In the genomic region with DNA sequence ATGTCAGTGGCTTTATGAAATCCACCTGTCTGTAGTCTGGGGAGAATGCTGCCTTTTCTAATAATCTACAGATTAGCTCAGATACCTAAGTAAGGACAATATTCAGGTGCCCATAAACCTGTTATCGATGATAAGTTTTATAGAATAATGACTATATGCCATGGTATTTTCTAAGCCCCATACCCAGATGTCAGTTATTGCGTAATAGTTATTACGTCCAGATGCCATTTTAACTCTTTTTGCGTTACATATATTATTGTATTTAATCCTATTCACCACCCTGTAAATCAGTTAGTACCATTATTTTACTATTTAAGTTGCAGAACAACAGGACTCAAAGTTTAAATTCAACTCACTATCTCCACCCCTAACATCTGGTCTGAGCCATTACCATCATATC, we compare ENCODE assay signal across 22 cellular contexts.
A peak's percentile ranks its signal among the peaks of the same experiment; 100 is the strongest.
DNase-seq lines count a peak whose midpoint lies in the region; ATAC-seq, FAIRE-seq and TF ChIP-seq lines count a peak whose summit lies in the region.
"Had no signal": no experiment of that assay in that cellular context is flagged by ENCODE, and none has a peak within 500 bp of the region (broad histone marks: within the 10 kb centered on the region; RNA-seq: fewer than 3 reads in every experiment).

No MANE protein-coding gene starts in this region.

- H3K4me3 ChIP-seq in HepG2 (replicated peaks in 1 of 3; ENCODE audit: insufficient read depth in 1 of 3, low read depth in 2 of 3, low read length in 3 of 3) (no peak overlapping the region), right lobe of liver (no peak overlapping the region)
- H3K4me3 ChIP-seq: BLaER1 had no signal

- TF ChIP-seq EP300 in HepG2 (IDR thresholded peaks at IDR 0.05; ENCODE audit: low read depth in 2 of 2, low read length in 2 of 2): no peak
- no peak for TF ChIP-seq EP300 in HepG2 (CRISPR knock-in tag; IDR thresholded peaks at IDR 0.05; ENCODE audit: borderline replicate concordance)
- no peak for TF ChIP-seq EP300 in Ishikawa (IDR thresholded peaks at IDR 0.05; ENCODE audit: borderline replicate concordance)

- no peak for FAIRE-seq in HepG2 (lab: Jason Lieb, UNC)
- FAIRE-seq: GM12891, GM19239 had no signal

- in situ Hi-C loops in HepG2 (cut with HindIII; ENCODE audit: extremely low pct_ligation_motif_present, low pct_unique_long_range_greater_than_20kb): no loop called here

- no peaks in the 10 kb centered on the region for H4K20me1 ChIP-seq in HepG2 (ENCODE audit: insufficient read depth, low read length)
- H4K20me1 ChIP-seq: BLaER1 had no signal

- H3K27ac Mint-ChIP-seq in activated T-cell treated with anti-CD3 and anti-CD28 coated beads, Interleukin-2, amount 50 U/mL, for 24 hours: no peak overlapping the region
- H3K27ac Mint-ChIP-seq: CD14-positive monocyte; CD4-positive, alpha-beta memory T cell; CD4-positive, CD25-positive, alpha-beta regulatory T cell; CD8-positive, alpha-beta memory T cell had no signal

- TF ChIP-seq POLR2A in HepG2 (IDR thresholded peaks at IDR 0.05; ENCODE audit: insufficient read depth in 1 of 2, low read depth in 2 of 2, low read length in 2 of 2): no peak
- TF ChIP-seq POLR2A in right lobe of liver (IDR thresholded peaks at IDR 0.05): no peak

- H3K36me3 ChIP-seq in HepG2 (replicated peaks in 1 of 2; ENCODE audit: control insufficient read depth in 1 of 2, insufficient read depth in 2 of 2, low read length in 2 of 2): no peaks in the 10 kb centered on the region
- no peaks in the 10 kb centered on the region for H3K36me3 ChIP-seq in right lobe of liver
- H3K36me3 ChIP-seq: BE2C, BLaER1 had no signal

- POLR2A ChIA-PET in HepG2 (lab: Yijun Ruan, JAX): no interaction called here

- WGBS in HepG2 (ENCODE audit: low lambda C conversion rate): 45% methylated on average over 4 of the region's 4 CpGs
- WGBS in right lobe of liver (ENCODE audit: insufficient coverage, low coverage, low lambda C conversion rate, missing lambda C conversion rate): 49% methylated on average over 4 of the region's 4 CpGs

- TF ChIP-seq CTCF in HepG2 (CRISPR knock-in tag; IDR thresholded peaks at IDR 0.05): no peak
- TF ChIP-seq CTCF in right lobe of liver (IDR thresholded peaks at IDR 0.05): no peak

- CTCF ChIA-PET in HepG2 (lab: Yijun Ruan, JAX; ENCODE audit: low intra/inter-chr PET ratio, low total read pairs): no interaction called here

- no peaks in the 10 kb centered on the region for H3K36me3 Mint-ChIP-seq in activated T-cell treated with anti-CD3 and anti-CD28 coated beads, Interleukin-2, amount 50 U/mL, for 24 hours (ENCODE audit: low read depth)
- H3K36me3 Mint-ChIP-seq: CD14-positive monocyte; CD4-positive, alpha-beta memory T cell; CD4-positive, CD25-positive, alpha-beta regulatory T cell; CD8-positive, alpha-beta memory T cell had no signal

- H3K79me2 ChIP-seq in HepG2 (ENCODE audit: insufficient read depth, low read length): no peaks in the 10 kb centered on the region

- H3K9me3 ChIP-seq in HepG2 (ENCODE audit: low read length) (no peaks in the 10 kb centered on the region), right lobe of liver (no peaks in the 10 kb centered on the region)
- H3K9me3 ChIP-seq: BE2C, BLaER1 had no signal

- no peaks in the 10 kb centered on the region for H3K9me3 Mint-ChIP-seq in activated T-cell treated with anti-CD3 and anti-CD28 coated beads, Interleukin-2, amount 50 U/mL, for 24 hours
- H3K9me3 Mint-ChIP-seq: CD4-positive, alpha-beta memory T cell; CD4-positive, CD25-positive, alpha-beta regulatory T cell; CD8-positive, alpha-beta memory T cell had no signal

- no peaks in the 10 kb centered on the region for H3K4me1 Mint-ChIP-seq in activated T-cell treated with anti-CD3 and anti-CD28 coated beads, Interleukin-2, amount 50 U/mL, for 24 hours (ENCODE audit: low read depth)
- H3K4me1 Mint-ChIP-seq: CD14-positive monocyte; CD4-positive, alpha-beta memory T cell; CD4-positive, CD25-positive, alpha-beta regulatory T cell had no signal

- DNase-seq in HepG2 (ENCODE audit: low spot score): no peak
- no peak for DNase-seq in right lobe of liver
- DNase-seq in activated T-cell treated with anti-CD3 and anti-CD28 coated beads, Interleukin-2, amount 50 U/mL, for 24 hours: no peak
- DNase-seq: ACHN; BE2C; C1 segment of cervical spinal cord; CD4-positive, alpha-beta memory T cell; CD4-positive, CD25-positive, alpha-beta regulatory T cell; CD8-positive, alpha-beta memory T cell; COR-L47; DMS 273 treated with DMSO at 0.1 percent for 48 hours; DMS79; DND-41; EL; GDM1 had no signal

- no peak overlapping the region for H3K9ac ChIP-seq in HepG2 (ENCODE audit: insufficient read depth, low read depth, low read length)
- H3K9ac ChIP-seq: BLaER1 had no signal

- H3K27me3 Mint-ChIP-seq in activated T-cell treated with anti-CD3 and anti-CD28 coated beads, Interleukin-2, amount 50 U/mL, for 24 hours: peaks cover 4% of the 10 kb centered on the region
- H3K27me3 Mint-ChIP-seq: CD4-positive, CD25-positive, alpha-beta regulatory T cell had no signal

- H3K4me3 Mint-ChIP-seq in activated T-cell treated with anti-CD3 and anti-CD28 coated beads, Interleukin-2, amount 50 U/mL, for 24 hours: no peak overlapping the region
- H3K4me3 Mint-ChIP-seq: CD14-positive monocyte; CD4-positive, alpha-beta memory T cell; CD4-positive, CD25-positive, alpha-beta regulatory T cell; CD8-positive, alpha-beta memory T cell had no signal

- no peak for TF ChIP-seq RAD21 in HepG2 (CRISPR knock-in tag; IDR thresholded peaks at IDR 0.05)
- TF ChIP-seq RAD21 in Ishikawa (IDR thresholded peaks at IDR 0.05; ENCODE audit: low read depth): no peak

- H3K27ac ChIP-seq in HepG2 (ENCODE audit: extremely low read length, insufficient read depth, low read length) (no peak overlapping the region), right lobe of liver (no peak overlapping the region)
- H3K27ac ChIP-seq: 22Rv1, BLaER1 had no signal

- no peak overlapping the region for H2AFZ ChIP-seq in HepG2 (ENCODE audit: low read length)

- ATAC-seq in HepG2 (no peak), right lobe of liver (no peak), HG03045 (IDR thresholded peaks at IDR 0.05; ENCODE audit: unreplicated experiment) (no peak)

- no peak overlapping the region for H3K4me2 ChIP-seq in HepG2 (ENCODE audit: low read depth, low read length)
- H3K4me2 ChIP-seq: BLaER1 had no signal

- BruUV-seq in HepG2 (replicated peaks; lab: Mats Ljungman, UMichigan): no TSS peak

- intact Hi-C loops in HepG2 (cut with micrococcal nuclease; ENCODE audit: unreplicated experiment) (no loop called here), right lobe of liver (cut with DNase I) (no loop called here)

- H3K4me1 ChIP-seq in HepG2 (ENCODE audit: insufficient read depth, low read length) (no peaks in the 10 kb centered on the region), right lobe of liver (no peaks in the 10 kb centered on the region)
- H3K4me1 ChIP-seq: BE2C, BLaER1 had no signal

- no peaks in the 10 kb centered on the region for H3K27me3 ChIP-seq in HepG2 (ENCODE audit: control insufficient read depth in 1 of 2, insufficient read depth in 2 of 2, low read length in 2 of 2)
- no peaks in the 10 kb centered on the region for H3K27me3 ChIP-seq in right lobe of liver
- H3K27me3 ChIP-seq: BE2C, BLaER1 had no signal

TF ChIP-seq in HepG2, 621 proteins besides CTCF, POLR2A, EP300 and RAD21:
- TF ChIP-seq U2AF1 (optimal IDR thresholded peaks at IDR 0.05; ENCODE audit: low read depth, low read length): no peak
- TF ChIP-seq JARID2 (CRISPR knock-in tag; IDR thresholded peaks at IDR 0.05; ENCODE audit: insufficient replicate concordance): no peak
- TF ChIP-seq CCAR2 (optimal IDR thresholded peaks at IDR 0.05; ENCODE audit: low read depth, low read length): no peak
- no peak for TF ChIP-seq ZNF274 (CRISPR knock-in tag; IDR thresholded peaks at IDR 0.05)
- TF ChIP-seq CEBPB (IDR thresholded peaks at IDR 0.05; ENCODE audit: borderline replicate concordance, low read depth, low read length): peak; percentile 88
- no peak for TF ChIP-seq FOXP4 (CRISPR knock-in tag; IDR thresholded peaks at IDR 0.05)

TF ChIP-seq in Ishikawa, 13 proteins besides CTCF, POLR2A, EP300 and RAD21:
- TF ChIP-seq ZBTB7A (IDR thresholded peaks at IDR 0.05; ENCODE audit: low read depth): no peak
- TF ChIP-seq CEBPB (IDR thresholded peaks at IDR 0.05): peak; percentile 78
